In the genomic region with DNA sequence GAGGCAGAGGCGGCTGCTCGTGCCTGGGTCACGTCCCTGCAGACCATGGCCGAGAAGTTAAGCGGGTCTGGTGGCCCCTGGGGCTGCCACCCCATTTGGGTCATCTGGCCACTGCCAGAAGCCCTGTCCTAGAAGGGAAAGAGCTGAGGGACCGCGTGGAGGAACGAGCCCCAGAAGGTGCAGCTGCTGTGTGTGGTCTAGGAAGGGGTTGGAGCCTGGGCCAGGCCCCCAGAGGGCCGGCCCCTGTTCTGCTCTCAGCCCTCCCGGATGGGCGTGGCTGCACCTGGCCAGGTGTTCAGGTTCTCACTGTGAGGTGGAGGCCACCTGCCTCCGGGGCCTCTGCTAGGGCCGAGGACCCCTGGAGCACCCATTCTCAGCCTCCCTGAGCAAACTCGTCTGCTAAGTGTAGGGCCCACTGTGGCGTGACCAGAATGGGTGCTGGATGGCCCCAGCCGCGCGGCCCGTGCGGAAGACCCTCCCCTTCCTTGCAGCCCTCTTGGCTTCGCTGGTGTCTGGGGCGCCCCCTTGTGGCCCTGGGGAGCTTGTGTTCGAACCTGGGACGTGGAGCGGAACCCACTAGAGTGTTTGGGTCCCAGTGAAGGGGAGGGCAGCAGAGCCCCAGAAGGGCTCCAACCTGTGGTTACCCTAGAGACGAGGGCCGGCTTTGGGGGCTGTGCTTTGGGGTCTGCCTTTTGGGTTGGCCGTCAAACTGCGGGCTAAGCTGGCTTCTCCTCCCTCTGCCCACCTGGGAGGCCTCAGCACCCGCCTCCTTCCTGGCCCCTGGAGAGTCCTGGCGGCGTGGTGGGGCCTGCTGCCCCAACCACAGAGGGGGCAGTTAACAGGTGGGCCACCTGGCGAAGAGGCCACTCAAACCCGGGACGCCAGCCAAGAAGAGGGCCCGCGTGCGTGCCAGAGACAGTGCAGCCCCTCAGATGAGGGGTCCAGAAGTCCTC, we compare ENCODE assay signal across 8 cellular contexts. TPM values are rescaled to one million over a fixed set of nuclear protein-coding genes. Genes with fewer than 3 reads are reported as not detected.
A peak's percentile ranks its signal among the peaks of the same experiment; 100 is the strongest.
DNase-seq lines count a peak whose midpoint lies in the region; ATAC-seq and TF ChIP-seq lines count a peak whose summit lies in the region.

No MANE protein-coding gene starts in this region.

- H4K91ac ChIP-seq in H9 (ENCODE audit: insufficient read length, low read depth, low read length): no peak overlapping the region

- H3K27me3 ChIP-seq in H9 (ENCODE audit: insufficient read depth, low read length): peaks cover 4% of the 10 kb centered on the region; the same call in 1 of the 2 replicates
- no peaks in the 10 kb centered on the region for H3K27me3 ChIP-seq in lower lobe of right lung (ENCODE audit: low read depth)

- H2BK20ac ChIP-seq in H9 (ENCODE audit: low read depth, low read length, poor library complexity, severe bottlenecking): no peak overlapping the region

- peaks cover 0 to 3% of the 10 kb centered on the region in 2 experiments; a peak in 2 of 4 replicates for H3K4me1 Mint-ChIP-seq in H9
- peaks cover 23% of the 10 kb centered on the region for H3K4me1 Mint-ChIP-seq in dendritic cell treated with granulocyte-macrophage colony-stimulating factor and Interleukin-4, amounts not matched to agents 40 ng/mL and 50 ng/mL, for 4 days (ENCODE audit: low read depth)

- no CpG with 5 or more reads among the region's 38 CpGs for WGBS in H9 (ENCODE audit: extremely low coverage, insufficient read length, low lambda C conversion rate)

- H3K27ac ChIP-seq in H9 (ENCODE audit: insufficient read length, low read depth, low read length) (no peak overlapping the region), lower lobe of right lung (no peak overlapping the region)

- no peak overlapping the region for H2BK120ac ChIP-seq in H9 (ENCODE audit: low read depth, low read length, poor library complexity, severe bottlenecking)

- no peak overlapping the region for H4K5ac ChIP-seq in H9 (ENCODE audit: insufficient read length, low read depth, low read length)

- peak overlapping the region; percentile 52 for H3K9ac ChIP-seq in H9 (ENCODE audit: extremely low read depth, insufficient read length, low read length)

- peaks cover 5% of the 10 kb centered on the region for H3K79me1 ChIP-seq in H9 (ENCODE audit: insufficient read depth, low read depth, low read length, poor library complexity, severe bottlenecking)

- H2BK15ac ChIP-seq in H9 (ENCODE audit: low read depth, low read length): no peak overlapping the region

- TF ChIP-seq CTCF in AG09309 (IDR thresholded peaks at IDR 0.05; ENCODE audit: control insufficient read depth, insufficient read depth, low read depth, low read length, missing control alignments) (peak; percentile 72), H9 (conservative IDR thresholded peaks at IDR 0.05) (peak; percentile 95), lower lobe of right lung (IDR thresholded peaks at IDR 0.05) (peak; percentile 68)

- DNase-seq in AG09309 (ENCODE audit: low read depth): no peak
- peak; percentile 92 for DNase-seq in H9
- DNase-seq in NCI-H345 (lab: John Stamatoyannopoulos, UW): peak; percentile 92
- peak; percentile 76 to 79 for DNase-seq in activated CD4-positive, alpha-beta T cell treated with anti-CD3 and anti-CD28 coated beads for 24 hours (ENCODE audit: low read depth in 2 of 2)
- DNase-seq in lower lobe of right lung: peak; percentile 68
- DNase-seq in stimulated activated CD8-positive, alpha-beta memory T cell treated with anti-CD3 and anti-CD28 coated beads, Interleukin-15, amount 100 ng/mL, for 4 hours (ENCODE audit: low read depth in 2 of 2): peak; percentile 32 to 33

- no peak overlapping the region for H2BK12ac ChIP-seq in H9 (ENCODE audit: insufficient read length, low read depth, low read length)

- H3K36me3 Mint-ChIP-seq in H9 (ENCODE audit: insufficient read depth in 1 of 3, low read depth in 3 of 3): peaks cover 13 to 21% (median 15%) of the 10 kb centered on the region in 3 experiments
- peaks cover 53% of the 10 kb centered on the region for H3K36me3 Mint-ChIP-seq in dendritic cell treated with granulocyte-macrophage colony-stimulating factor and Interleukin-4, amounts not matched to agents 40 ng/mL and 50 ng/mL, for 4 days (ENCODE audit: low read depth)

- peak overlapping the region; percentile 77 to 89 for H3K4me3 Mint-ChIP-seq in H9
- H3K4me3 Mint-ChIP-seq in dendritic cell treated with granulocyte-macrophage colony-stimulating factor and Interleukin-4, amounts not matched to agents 40 ng/mL and 50 ng/mL, for 4 days: peak overlapping the region; percentile 34

- no peaks in the 10 kb centered on the region for H3K9me3 Mint-ChIP-seq in H9
- no peaks in the 10 kb centered on the region for H3K9me3 Mint-ChIP-seq in dendritic cell treated with granulocyte-macrophage colony-stimulating factor and Interleukin-4, amounts not matched to agents 40 ng/mL and 50 ng/mL, for 4 days

- H3K4me1 ChIP-seq in H9 (ENCODE audit: insufficient read depth, low read length) (no peaks in the 10 kb centered on the region), lower lobe of right lung (peaks cover 27% of the 10 kb centered on the region)

- no peak overlapping the region for H4K8ac ChIP-seq in H9 (replicated peaks; ENCODE audit: insufficient read length, low read depth, low read length)

- H3K4me2 ChIP-seq in H9 (ENCODE audit: insufficient read depth, insufficient read length, low read length): peak overlapping the region; percentile 74

- peak overlapping the region; percentile 81 for H3K18ac ChIP-seq in H9 (ENCODE audit: insufficient read length, low read depth, low read length)

- H3K4ac ChIP-seq in H9 (ENCODE audit: low read depth, low read length): no peak overlapping the region; the same call in 1 of the 2 replicates

- no peak overlapping the region for H3K56ac ChIP-seq in H9 (ENCODE audit: insufficient read length, low read depth, low read length)

- peak overlapping the region in 1 of 3 experiments; percentile 57; a peak in 1 of 7 replicates for H3K27ac Mint-ChIP-seq in H9
- H3K27ac Mint-ChIP-seq in dendritic cell treated with granulocyte-macrophage colony-stimulating factor and Interleukin-4, amounts not matched to agents 40 ng/mL and 50 ng/mL, for 4 days: no peak overlapping the region

- H3K23me2 ChIP-seq in H9 (ENCODE audit: insufficient read length, low read depth, low read length, poor library complexity, severe bottlenecking): peaks cover 4% of the 10 kb centered on the region

- no peak overlapping the region for H2BK5ac ChIP-seq in H9 (ENCODE audit: insufficient read length, low read length)

- peaks cover 50% of the 10 kb centered on the region for H3K27me3 Mint-ChIP-seq in H9 (ENCODE audit: low read depth)
- peaks cover 44% of the 10 kb centered on the region for H3K27me3 Mint-ChIP-seq in dendritic cell treated with granulocyte-macrophage colony-stimulating factor and Interleukin-4, amounts not matched to agents 40 ng/mL and 50 ng/mL, for 4 days

- H4K20me1 ChIP-seq in H9 (ENCODE audit: control insufficient read depth, insufficient read depth, insufficient read length): peaks cover 4% of the 10 kb centered on the region

- intact Hi-C loops in dendritic cell treated with granulocyte-macrophage colony-stimulating factor and Interleukin-4, amounts not matched to agents 40 ng/mL and 50 ng/mL, for 4 days (cut with micrococcal nuclease): loop anchor here (2.0 kb wide), 1 partner anchor 146 kb away; no protein-coding TSS in a partner anchor
- intact Hi-C loops in lower lobe of right lung (cut with DNase I): no loop called here

- no peak overlapping the region for H3T11ph ChIP-seq in H9 (ENCODE audit: low read length)

- H3K23ac ChIP-seq in H9 (ENCODE audit: insufficient read length, low read depth, low read length): no peak overlapping the region

- H2AK5ac ChIP-seq in H9 (ENCODE audit: insufficient read length, low read length): no peak overlapping the region

- ATAC-seq in lower lobe of right lung (peak; percentile 54 to 60), GM19324 (IDR thresholded peaks at IDR 0.05; ENCODE audit: low FRiP score, unreplicated experiment) (no peak)

- H3K9me3 ChIP-seq in H9 (ENCODE audit: control insufficient read depth, low read depth, low read length) (no peaks in the 10 kb centered on the region), lower lobe of right lung (no peaks in the 10 kb centered on the region)

- peaks cover 4% of the 10 kb centered on the region for H3K36me3 ChIP-seq in lower lobe of right lung

- H2AFZ ChIP-seq in H9 (ENCODE audit: low read length): no peak overlapping the region

- H3K14ac ChIP-seq in H9 (ENCODE audit: insufficient read depth, low read length): peak overlapping the region; percentile 92

- H3K4me3 ChIP-seq in AG09309 (ENCODE audit: control insufficient read depth, low read depth, low read length): peak overlapping the region; percentile 26
- peak overlapping the region; percentile 67 for H3K4me3 ChIP-seq in lower lobe of right lung

- H3K79me2 ChIP-seq in H9 (ENCODE audit: insufficient read depth, low read length): peaks cover 11% of the 10 kb centered on the region; the same call in 1 of the 2 replicates

RNA-seq across cellular contexts. Expression of gene LRCOL1, which starts 49.3 kb away (rescaled TPM):
- total RNA-seq in H9 (2021) (not detected in 2 replicates), lower lobe of right lung (2.3 TPM)

RNA-seq across cellular contexts. Expression of gene P2RX2, which starts 57.5 kb away (rescaled TPM):
- total RNA-seq in H9 (2021) (1.8 and 2.2 TPM in 2 replicates), lower lobe of right lung (0.56 TPM)
